Comparison of ENCODE assay signal across 23 cellular contexts in the genomic region with DNA sequence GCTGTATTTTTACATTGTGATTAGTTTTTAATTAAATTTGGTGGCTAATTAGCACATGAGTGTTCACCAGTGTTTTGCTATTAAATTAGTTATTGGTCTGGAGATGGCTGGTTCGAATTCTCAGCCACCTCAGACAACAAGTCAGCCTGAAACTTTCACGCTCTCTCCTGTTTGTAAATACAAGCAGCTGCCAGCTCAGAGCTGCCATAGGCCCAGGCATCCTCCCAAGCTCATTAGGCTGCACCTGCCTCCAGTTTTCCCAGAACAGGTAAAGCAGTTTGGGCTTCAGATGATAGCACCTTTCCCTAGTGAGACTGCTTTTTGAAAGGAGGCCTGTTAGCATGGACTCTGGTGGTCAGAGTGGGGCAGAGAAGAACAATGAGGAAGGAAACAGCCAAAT.
DNase-seq lines count a peak whose midpoint lies in the region; ATAC-seq, FAIRE-seq and TF ChIP-seq lines count a peak whose summit lies in the region.
"Had no signal": no experiment of that assay in that cellular context is flagged by ENCODE, and none has a peak within 500 bp of the region (broad histone marks: within the 10 kb centered on the region; RNA-seq: fewer than 3 reads in every experiment).

No MANE protein-coding gene starts in this region.

- no peak overlapping the region for H2BK20ac ChIP-seq in H1 (ENCODE audit: low read length)

- H3K79me1 ChIP-seq in H1 (ENCODE audit: low read depth, low read length): peaks cover 2% of the 10 kb centered on the region; the same call in 1 of the 2 replicates

- no peak overlapping the region for H4K91ac ChIP-seq in H1 (replicated peaks; ENCODE audit: insufficient read length, low read length)

- no peaks in the 10 kb centered on the region for H3K27me3 ChIP-seq in H1 (replicated peaks in 1 of 4; ENCODE audit: control insufficient read depth in 3 of 4, extremely low read depth in 1 of 4, insufficient read depth in 3 of 4, low read length in 3 of 4)
- H3K27me3 ChIP-seq: body of pancreas, hepatocyte, upper lobe of right lung had no signal

- H4K20me1 ChIP-seq in H1 (replicated peaks in 1 of 2; ENCODE audit: control insufficient read depth in 1 of 2, insufficient read depth in 2 of 2, low read length in 2 of 2): no peaks in the 10 kb centered on the region

- H2BK15ac ChIP-seq in H1 (ENCODE audit: low read length): no peak overlapping the region

- TF ChIP-seq EP300 in H1 (IDR thresholded peaks at IDR 0.05; ENCODE audit: borderline replicate concordance in 1 of 2, low read depth in 2 of 2, low read length in 2 of 2): no peak

- WGBS in H1 (ENCODE audit: extremely low coverage in 1 of 2, insufficient coverage in 1 of 2, insufficient read length in 1 of 2, insufficient replicate concordance in 2 of 2, low coverage in 1 of 2, low lambda C conversion rate in 2 of 2, missing lambda C conversion rate in 1 of 2), 2 experiments: 91% methylated on average over 2 of the region's 2 CpGs; no CpG with 5 or more reads in 1 of the 2 experiments

- H3K4ac ChIP-seq in H1 (replicated peaks; ENCODE audit: insufficient read length, low read depth, low read length): no peak overlapping the region

- ATAC-seq in GM21786 (IDR thresholded peaks at IDR 0.05; ENCODE audit: unreplicated experiment): no peak
- ATAC-seq in HG02623 (IDR thresholded peaks at IDR 0.05; ENCODE audit: unreplicated experiment): no peak
- ATAC-seq: body of pancreas, mucosa of descending colon, PC-3, T-cell, upper lobe of right lung had no signal

- H3K56ac ChIP-seq in H1 (replicated peaks; ENCODE audit: insufficient read length, low read depth, low read length): no peak overlapping the region

- peak overlapping the region; percentile 17; the same call in 1 of the 2 replicates for H2BK5ac ChIP-seq in H1 (ENCODE audit: low read depth, low read length)

- no peak overlapping the region for H3K23ac ChIP-seq in H1 (ENCODE audit: insufficient read length)

- H3K36me3 ChIP-seq in H1 (ENCODE audit: control insufficient read depth in 2 of 4, insufficient read depth in 4 of 4, low read length in 3 of 4): peaks cover 3 to 8% (median 4%) of the 10 kb centered on the region in 4 experiments; a peak in 6 of 8 replicates
- H3K36me3 ChIP-seq: upper lobe of right lung had no signal

- H3K4me1 ChIP-seq in H1 (replicated peaks in 1 of 4; ENCODE audit: control insufficient read depth in 3 of 4, insufficient read depth in 4 of 4, low read length in 3 of 4): peaks cover 8 to 37% (median 32%) of the 10 kb centered on the region in 4 experiments
- H3K4me1 ChIP-seq: upper lobe of right lung had no signal

- no peak overlapping the region for H3K4me3 ChIP-seq in H1 (ENCODE audit: extremely low read depth in 1 of 4, insufficient read depth in 2 of 4, low read depth in 3 of 4, low read length in 4 of 4)
- H3K4me3 ChIP-seq: body of pancreas, hepatocyte, mucosa of descending colon, upper lobe of right lung had no signal

- no peak overlapping the region for H2BK12ac ChIP-seq in H1 (ENCODE audit: low read depth, low read length)

- TF ChIP-seq CTCF in H1 (IDR thresholded peaks at IDR 0.05; ENCODE audit: control extremely low read depth in 1 of 3, insufficient read depth in 1 of 3, low read depth in 1 of 3, low read length in 3 of 3): no peak

- H3K18ac ChIP-seq in H1 (ENCODE audit: extremely low read depth, low read length): no peak overlapping the region

- no peaks in the 10 kb centered on the region for H3K9me3 ChIP-seq in H1 (ENCODE audit: insufficient read depth in 2 of 2, low read depth in 1 of 2, low read length in 1 of 2)
- H3K9me3 ChIP-seq: body of pancreas, mucosa of descending colon, upper lobe of right lung had no signal

- H3K9ac ChIP-seq in H1 (replicated peaks in 1 of 4; ENCODE audit: extremely low read depth in 1 of 4, low read depth in 3 of 4, low read length in 3 of 4): no peak overlapping the region

- H2AFZ ChIP-seq in H1 (ENCODE audit: low read length): no peak overlapping the region
- H2AFZ ChIP-seq: hepatocyte had no signal

- H3K14ac ChIP-seq in H1 (ENCODE audit: insufficient read length): no peak overlapping the region

- TF ChIP-seq POLR2A in H1 (IDR thresholded peaks at IDR 0.05; ENCODE audit: control extremely low read depth in 1 of 2, low read depth in 2 of 2, low read length in 2 of 2): no peak

- no peak overlapping the region for H2AK5ac ChIP-seq in H1 (ENCODE audit: low read depth, low read length)

- H3K79me2 ChIP-seq in H1 (ENCODE audit: control insufficient read depth in 1 of 2, insufficient read depth in 2 of 2, low read length in 2 of 2): peaks cover 0 to 19% of the 10 kb centered on the region in 2 experiments; a peak in 2 of 4 replicates

- no peak overlapping the region for H3K4me2 ChIP-seq in H1 (ENCODE audit: insufficient read depth in 1 of 2, low read depth in 2 of 2, low read length in 2 of 2)
- H3K4me2 ChIP-seq: hepatocyte had no signal

- H4K8ac ChIP-seq in H1 (ENCODE audit: extremely low read depth, insufficient read depth, low read length): no peak overlapping the region

- peak; percentile 60 for DNase-seq in DMS53 treated with DMSO at 0.1 percent for 48 hours (lab: John Stamatoyannopoulos, UW; ENCODE audit: unreplicated experiment)
- DNase-seq in NCI-H146 (lab: John Stamatoyannopoulos, UW): peak; percentile 84
- DNase-seq in NCI-H345 (lab: John Stamatoyannopoulos, UW): peak; percentile 72
- no peak for DNase-seq in H1 (ENCODE audit: low read depth in 1 of 2, low spot score in 2 of 2)
- DNase-seq in stimulated activated naive CD4-positive, alpha-beta T cell treated with Interleukin-2 at 50 U/mL for 16 hours (lab: John Stamatoyannopoulos, UW): no peak
- DNase-seq in GF-D8 (lab: John Stamatoyannopoulos, UW): no peak
- DNase-seq: activated CD4-positive, alpha-beta T cell treated with anti-CD3 and anti-CD28 coated beads, Interleukin-2, amount 10 ng/mL, durations not matched to agents 24 days and 14 days; activated CD8-positive, alpha-beta memory T cell treated with anti-CD3 and anti-CD28 coated beads, Interleukin-2, amount 50 U/mL, for 4 hours; activated naive CD8-positive, alpha-beta T cell treated with anti-CD3 and anti-CD28 coated beads, Interleukin-2, amount 10 ng/mL, durations not matched to agents 7 days and 5 days; CD4-positive, CD25-positive, alpha-beta regulatory T cell; GOT3; KG1; mucosa of descending colon; NCI-H82; PC-3; SHP77 treated with DMSO at 0.1 percent for 48 hours; stimulated activated CD4-positive, alpha-beta T cell treated with anti-CD3 and anti-CD28 coated beads, Interleukin-4, amount 100 ng/mL, for 4 hours; T-cell; upper lobe of right lung had no signal

- POLR2A ChIA-PET in H1 (lab: Charles Lee; ENCODE audit: partially characterized antibody): interaction anchor here (1.0 kb wide), 1 partner anchor 52 kb away, joined by 3 read pairs; no protein-coding TSS in a partner anchor

- CTCF ChIA-PET in H1 (lab: Charles Lee; ENCODE audit: partially characterized antibody): interaction anchor here (0.6 to 1.7 kb wide), 6 partner anchors 26 to 712 kb away, joined by 3 to 5 read pairs (median 3); no protein-coding TSS in a partner anchor

- FAIRE-seq in H1 (lab: Jason Lieb, UNC): no peak

- H2BK120ac ChIP-seq in H1 (replicated peaks; ENCODE audit: low read depth, low read length): no peak overlapping the region

- H3K23me2 ChIP-seq in H1 (ENCODE audit: low read depth, low read length): no peaks in the 10 kb centered on the region

- H4K5ac ChIP-seq in H1 (ENCODE audit: insufficient read length, low read depth, low read length): no peak overlapping the region

- TF ChIP-seq RAD21 in H1 (IDR thresholded peaks at IDR 0.05 in 1 of 2, conservative IDR thresholded peaks at IDR 0.05 in 1 of 2; ENCODE audit: low read depth in 2 of 2, low read length in 2 of 2): no peak

- H3K27ac ChIP-seq in H1 (ENCODE audit: low read depth, low read length): no peak overlapping the region
- H3K27ac ChIP-seq: hepatocyte, upper lobe of right lung had no signal

TF ChIP-seq in H1, 55 proteins besides CTCF, POLR2A, EP300 and RAD21:
- TF ChIP-seq, protein P1, sequence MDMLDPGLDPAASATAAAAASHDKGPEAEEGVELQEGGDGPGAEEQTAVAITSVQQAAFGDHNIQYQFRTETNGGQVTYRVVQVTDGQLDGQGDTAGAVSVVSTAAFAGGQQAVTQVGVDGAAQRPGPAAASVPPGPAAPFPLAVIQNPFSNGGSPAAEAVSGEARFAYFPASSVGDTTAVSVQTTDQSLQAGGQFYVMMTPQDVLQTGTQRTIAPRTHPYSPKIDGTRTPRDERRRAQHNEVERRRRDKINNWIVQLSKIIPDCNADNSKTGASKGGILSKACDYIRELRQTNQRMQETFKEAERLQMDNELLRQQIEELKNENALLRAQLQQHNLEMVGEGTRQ (IDR thresholded peaks at IDR 0.05; ENCODE audit: low read length): no peak
- TF ChIP-seq JUND (IDR thresholded peaks at IDR 0.05; ENCODE audit: low read length) (no peak), TAF7 (optimal IDR thresholded peaks at IDR 0.05; ENCODE audit: borderline replicate concordance, low read depth, low read length) (no peak), CTBP2 (IDR thresholded peaks at IDR 0.05; ENCODE audit: borderline replicate concordance, insufficient read depth, insufficient read length, low read length) (no peak), SP1 (IDR thresholded peaks at IDR 0.05; ENCODE audit: low read depth, low read length) (no peak), YY1 (IDR thresholded peaks at IDR 0.05; ENCODE audit: low read depth, low read length) (no peak), SRF (IDR thresholded peaks at IDR 0.05; ENCODE audit: low read depth, low read length) (no peak), SIN3A (conservative IDR thresholded peaks at IDR 0.05 in 1 of 2, IDR thresholded peaks at IDR 0.05 in 1 of 2; ENCODE audit: low read depth in 1 of 2, low read length in 2 of 2) (no peak), RFX5 (IDR thresholded peaks at IDR 0.05; ENCODE audit: borderline replicate concordance, low read depth, low read length) (no peak), ATF2 (IDR thresholded peaks at IDR 0.05; ENCODE audit: low read length) (no peak), TEAD4 (IDR thresholded peaks at IDR 0.05; ENCODE audit: low read depth, low read length) (no peak)

Comparison
In these comparisons a context has a peak if more than half of its experiments do, and no peak if none do; other contexts are left out.
1. DNase-seq: peak in DMS53 treated with DMSO at 0.1 percent for 48 hours (single experiment), NCI-H146 (single experiment) and NCI-H345 (single experiment); none in H1 (0 of 2), stimulated activated naive CD4-positive, alpha-beta T cell treated with Interleukin-2 at 50 U/mL for 16 hours (single experiment) and GF-D8 (single experiment).